22 cellular contexts compared by ENCODE assay signal in the genomic region with DNA sequence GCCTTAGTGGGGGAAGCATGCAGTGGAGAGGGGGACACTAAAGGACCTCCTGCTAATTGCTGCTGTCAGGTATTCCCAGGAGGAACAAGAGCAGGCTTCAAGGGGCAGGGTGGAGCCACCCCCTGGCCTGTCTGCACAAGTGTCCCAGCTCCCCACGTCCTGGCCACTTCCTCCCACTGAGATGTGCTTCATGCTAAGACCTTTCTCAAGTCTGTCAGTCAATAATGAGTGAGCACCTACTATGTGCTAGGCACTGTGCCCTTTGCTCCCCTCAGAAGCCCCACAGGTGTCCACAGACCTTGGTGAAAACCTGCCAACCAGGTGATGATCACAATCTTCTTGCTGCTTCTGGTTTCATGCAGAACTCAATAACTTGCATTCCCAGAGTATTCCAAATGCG.
DNase-seq lines count a peak whose midpoint lies in the region; ATAC-seq, FAIRE-seq and TF ChIP-seq lines count a peak whose summit lies in the region.
"Had no signal": no experiment of that assay in that cellular context is flagged by ENCODE, and none has a peak within 500 bp of the region (broad histone marks: within the 10 kb centered on the region; RNA-seq: fewer than 3 reads in every experiment).

No MANE protein-coding gene starts in this region.

- H3K9me3 Mint-ChIP-seq in IgD-negative memory B cell = peaks cover 0 to 2% (median 0%) of the 10 kb centered on the region in 3 donors
- H3K9me3 Mint-ChIP-seq: CD4-positive, alpha-beta memory T cell had no signal

- WGBS in K562 (ENCODE audit: insufficient coverage, low coverage, missing lambda C conversion rate) = 0% methylated on average over 2 of the region's 2 CpGs
- no CpG with 5 or more reads among the region's 2 CpGs for WGBS in neuronal stem cell (ENCODE audit: extremely low coverage in 2 of 2, insufficient read length in 2 of 2, insufficient replicate concordance in 1 of 2), 2 donors

- TF ChIP-seq POLR2A in K562 (conservative IDR thresholded peaks at IDR 0.05) = no peak
- no peak for TF ChIP-seq POLR2A in GM12892 (IDR thresholded peaks at IDR 0.05; ENCODE audit: low read depth, low read length)

- H3K27me3 ChIP-seq in K562 (ENCODE audit: control insufficient read depth in 2 of 2, insufficient read depth in 2 of 2, low read length in 2 of 2) (peaks cover 29 to 65% of the 10 kb centered on the region in 2 experiments; a peak in 4 of 5 replicates), neuronal stem cell (ENCODE audit: control insufficient read depth in 3 of 3, insufficient read depth in 3 of 3, low read depth in 1 of 3, low read length in 3 of 3) (no peaks in the 10 kb centered on the region)

- H3K4ac ChIP-seq in neuronal stem cell (ENCODE audit: low read length) = no peak overlapping the region

- no peak overlapping the region for H4K8ac ChIP-seq in neuronal stem cell (ENCODE audit: low read depth, low read length)

- POLR2A ChIA-PET in K562 (lab: Yijun Ruan, JAX) = no interaction called here

- DNase-seq in K562 (ENCODE audit: extremely low read depth in 1 of 4, low spot score in 3 of 4) (no peak), islet precursor cell (peak; percentile 34), neuronal stem cell (ENCODE audit: low spot score) (no peak), NCI-H1436 (lab: John Stamatoyannopoulos, UW) (no peak), GM12892 (ENCODE audit: insufficient read length) (no peak)
- no peak for DNase-seq in activated CD4-positive, alpha-beta T cell treated with anti-CD3 and anti-CD28 coated beads, Interleukin-2, amount 50 U/mL, for 4 hours
- DNase-seq: 8988T; ACHN; AML-193; C1 segment of cervical spinal cord; Calu3; CD4-positive, alpha-beta memory T cell; COR-L47; DMS53; DMS79 treated with DMSO at 0.1 percent for 48 hours; GF-D8; GOT3 had no signal

- peak overlapping the region; percentile 12 for H2AK5ac ChIP-seq in neuronal stem cell (ENCODE audit: low read depth, low read length)

- H2AFZ ChIP-seq in K562 (ENCODE audit: low read depth, low read length) (no peak overlapping the region), neuronal stem cell (ENCODE audit: low read length) (no peak overlapping the region)

- BruUV-seq in K562 (replicated peaks; lab: Mats Ljungman, UMichigan) = no TSS peak

- H3K9me3 ChIP-seq in K562 (replicated peaks; ENCODE audit: control insufficient read depth, insufficient read depth, low read depth, low read length) (no peaks in the 10 kb centered on the region), neuronal stem cell (replicated peaks in 1 of 2; ENCODE audit: control insufficient read depth in 2 of 2, insufficient read depth in 1 of 2, low read depth in 1 of 2, low read length in 2 of 2) (no peaks in the 10 kb centered on the region)
- H3K9me3 ChIP-seq: A549, HAP-1 had no signal

- H3K4me1 Mint-ChIP-seq in IgD-negative memory B cell = no peaks in the 10 kb centered on the region
- H3K4me1 Mint-ChIP-seq: CD4-positive, alpha-beta memory T cell had no signal

- peak overlapping the region in 1 of 4 donors; percentile 34 for H3K4me3 Mint-ChIP-seq in IgD-negative memory B cell

- no peak overlapping the region for H2BK5ac ChIP-seq in neuronal stem cell (ENCODE audit: low read length)

- H2BK120ac ChIP-seq in neuronal stem cell (ENCODE audit: low read depth, low read length) = no peak overlapping the region

- H3K4me1 ChIP-seq in K562 (replicated peaks in 1 of 2; ENCODE audit: control insufficient read depth in 2 of 2, insufficient read depth in 2 of 2, low read length in 2 of 2) (no peaks in the 10 kb centered on the region), neuronal stem cell (ENCODE audit: control insufficient read depth in 2 of 2, insufficient read depth in 1 of 2, low read depth in 1 of 2, low read length in 2 of 2) (no peaks in the 10 kb centered on the region)
- H3K4me1 ChIP-seq: HAP-1 had no signal

- H3K23ac ChIP-seq in neuronal stem cell (ENCODE audit: low read depth, low read length, poor library complexity) = no peak overlapping the region

- CTCF ChIA-PET in K562 (lab: Yijun Ruan, JAX; ENCODE audit: low intra/inter-chr PET ratio) = no interaction called here

- no peak for TF ChIP-seq RAD21 in K562 (CRISPR knock-in tag; conservative IDR thresholded peaks at IDR 0.05 in 1 of 2, IDR thresholded peaks at IDR 0.05 in 1 of 2)

- H3K79me2 ChIP-seq in K562 (ENCODE audit: control insufficient read depth, insufficient read depth, low read length) = no peaks in the 10 kb centered on the region

- H3K9ac ChIP-seq in K562 (ENCODE audit: insufficient read depth in 1 of 2, low read depth in 2 of 2, low read length in 2 of 2) = no peak overlapping the region
- H3K9ac ChIP-seq in neuronal stem cell (ENCODE audit: low read depth, low read length, poor library complexity) = no peak overlapping the region

- H3K27ac ChIP-seq in K562 (ENCODE audit: extremely low read depth, low read depth, low read length) (no peak overlapping the region), neuronal stem cell (replicated peaks; ENCODE audit: low read length) (no peak overlapping the region)
- H3K27ac ChIP-seq: A549 had no signal

- H3K79me1 ChIP-seq in neuronal stem cell (ENCODE audit: low read depth, low read length) = no peaks in the 10 kb centered on the region

- H4K20me1 ChIP-seq in K562 (replicated peaks; ENCODE audit: control insufficient read depth, insufficient read depth, low read length) = peaks cover 4% of the 10 kb centered on the region; the same call in 1 of the 2 replicates

- H3K36me3 ChIP-seq in K562 (ENCODE audit: control insufficient read depth, insufficient read depth, low read length) = no peaks in the 10 kb centered on the region
- H3K36me3 ChIP-seq in neuronal stem cell (replicated peaks in 1 of 2; ENCODE audit: control insufficient read depth in 2 of 2, insufficient read depth in 2 of 2, low read length in 2 of 2) = no peaks in the 10 kb centered on the region
- H3K36me3 ChIP-seq: HAP-1 had no signal

- peaks cover 9% of the 10 kb centered on the region for H3K27me3 Mint-ChIP-seq in IgD-negative memory B cell

- H3K14ac ChIP-seq in neuronal stem cell (ENCODE audit: low read length) = no peak overlapping the region

- no peak overlapping the region for H2BK12ac ChIP-seq in neuronal stem cell (ENCODE audit: low read length)

- H3K18ac ChIP-seq in neuronal stem cell (ENCODE audit: low read length) = no peak overlapping the region

- in situ Hi-C loops in K562 (cut with MboI) = no loop called here

- H3K36me3 Mint-ChIP-seq in IgD-negative memory B cell = no peaks in the 10 kb centered on the region
- H3K36me3 Mint-ChIP-seq: CD4-positive, alpha-beta memory T cell had no signal

- H3K4me2 ChIP-seq in K562 (ENCODE audit: insufficient read depth, low read length) = no peak overlapping the region
- no peak overlapping the region for H3K4me2 ChIP-seq in neuronal stem cell (ENCODE audit: insufficient read depth, low read length, poor library complexity, severe bottlenecking)
- H3K4me2 ChIP-seq: A549 had no signal

- intact Hi-C loops in K562 (cut with micrococcal nuclease) = no loop called here

- no peaks in the 10 kb centered on the region for H3K9me1 ChIP-seq in K562 (ENCODE audit: control insufficient read depth, insufficient read depth, low read length)

- TF ChIP-seq EP300 in K562 (IDR thresholded peaks at IDR 0.05; ENCODE audit: low read length) = no peak

- H4K91ac ChIP-seq in neuronal stem cell (ENCODE audit: low read depth, low read length, poor library complexity) = no peak overlapping the region

- H3K4me3 ChIP-seq in K562 (no peak overlapping the region), neuronal stem cell (ENCODE audit: low read length in 2 of 2) (no peak overlapping the region)
- H3K4me3 ChIP-seq: A549, HAP-1 had no signal

- no peak overlapping the region for H2BK15ac ChIP-seq in neuronal stem cell (ENCODE audit: low read length)

- no peak for FAIRE-seq in K562 (lab: Jason Lieb, UNC)
- FAIRE-seq in GM12892 (lab: Jason Lieb, UNC) = no peak
- FAIRE-seq: A549, GM19239, H54 had no signal

- ATAC-seq in K562 = no peak
- ATAC-seq: A549 had no signal

- TF ChIP-seq CTCF in K562 (IDR thresholded peaks at IDR 0.05 in 2 of 3, conservative IDR thresholded peaks at IDR 0.05 in 1 of 3; ENCODE audit: insufficient read depth in 2 of 3, low read depth in 1 of 3, low read length in 3 of 3) = no peak

- peak overlapping the region in 2 of 3 donors; percentile 9 to 48 for H3K27ac Mint-ChIP-seq in IgD-negative memory B cell
- H3K27ac Mint-ChIP-seq: CD4-positive, alpha-beta memory T cell had no signal

TF ChIP-seq in K562, 482 proteins besides CTCF, POLR2A, EP300 and RAD21:
- TF ChIP-seq ZKSCAN1 (IDR thresholded peaks at IDR 0.05; ENCODE audit: low read depth, low read length) (peak; percentile 53; the same call in 1 of the 2 replicates), BRCA1 (IDR thresholded peaks at IDR 0.05) (no peak), BRCA1 (CRISPR knock-in tag; IDR thresholded peaks at IDR 0.05) (no peak)
